ENCODE assay signal across 11 cellular contexts in genomic region chr6:158825951-158826306, GRCh38. TPM values are rescaled to one million over a fixed set of nuclear protein-coding genes. Genes with fewer than 3 reads are reported as not detected.
DNase-seq lines count a peak whose midpoint lies in the region; ATAC-seq and TF ChIP-seq lines count a peak whose summit lies in the region.
"Had no signal": no experiment of that assay in that cellular context is flagged by ENCODE, and none has a peak within 500 bp of the region (broad histone marks: within the 10 kb centered on the region; RNA-seq: fewer than 3 reads in every experiment).

No MANE protein-coding gene starts in this region.

- H3K36me3 Mint-ChIP-seq in memory B cell (no peaks in the 10 kb centered on the region), endothelial cell (ENCODE audit: low read depth, unreplicated experiment) (no peaks in the 10 kb centered on the region)

- peak overlapping the region; percentile 94 for H3K27ac Mint-ChIP-seq in memory B cell
- H3K27ac Mint-ChIP-seq in endothelial cell (ENCODE audit: unreplicated experiment), result no peak overlapping the region

- TF ChIP-seq CTCF in fibroblast of mammary gland (conservative IDR thresholded peaks at IDR 0.05; ENCODE audit: control insufficient read depth, insufficient read depth, low read depth, low read length) (no peak), thyroid gland (IDR thresholded peaks at IDR 0.05) (no peak), endothelial cell (IDR thresholded peaks at IDR 0.05; ENCODE audit: unreplicated experiment) (no peak)

- peaks cover 25% of the 10 kb centered on the region for H3K4me1 Mint-ChIP-seq in memory B cell
- peaks cover 16% of the 10 kb centered on the region for H3K4me1 Mint-ChIP-seq in endothelial cell (ENCODE audit: unreplicated experiment)

- intact Hi-C loops in thyroid gland (cut with DNase I), result no loop called here

- no peak overlapping the region for H3K4me3 ChIP-seq in fibroblast of mammary gland (ENCODE audit: control insufficient read depth, low read depth, low read length)
- H3K4me3 ChIP-seq in thyroid gland (replicated peaks in 1 of 3), result no peak overlapping the region
- H3K4me3 ChIP-seq: spleen had no signal

- no peaks in the 10 kb centered on the region for H3K9me3 ChIP-seq in thyroid gland
- H3K9me3 ChIP-seq: spleen had no signal

- H3K27ac ChIP-seq in thyroid gland, result no peak overlapping the region

- ATAC-seq in memory B cell (ENCODE audit: low read depth), result no peak
- ATAC-seq in HG03159 (IDR thresholded peaks at IDR 0.05; ENCODE audit: unreplicated experiment), result no peak
- ATAC-seq: HCT116 had no signal

- TF ChIP-seq POLR2A in thyroid gland (IDR thresholded peaks at IDR 0.05), result no peak

- H3K27me3 Mint-ChIP-seq in memory B cell (no peaks in the 10 kb centered on the region), endothelial cell (ENCODE audit: unreplicated experiment) (peaks cover 3% of the 10 kb centered on the region)

- H3K27me3 ChIP-seq in thyroid gland, result no peaks in the 10 kb centered on the region
- H3K27me3 ChIP-seq: spleen had no signal

- peak; percentile 41 for DNase-seq in activated CD8-positive, alpha-beta memory T cell treated with anti-CD3 and anti-CD28 coated beads, Interleukin-2, amount 50 U/mL, for 48 hours
- DNase-seq in activated CD8-positive, alpha-beta memory T cell treated with anti-CD3 and anti-CD28 coated beads, Interleukin-2, amount 50 U/mL, for 4 hours, result no peak
- DNase-seq in fibroblast of mammary gland (ENCODE audit: low read depth), result peak; percentile 38
- DNase-seq in memory B cell (ENCODE audit: low spot score in 2 of 2), result no peak
- DNase-seq in thyroid gland, result peak; percentile 25 to 46
- DNase-seq in GM19240 (ENCODE audit: insufficient read length, low spot score), result no peak
- DNase-seq in endothelial cell (ENCODE audit: low spot score), result no peak
- DNase-seq: NCI-H526, spleen had no signal

- H3K36me3 ChIP-seq in thyroid gland, result no peaks in the 10 kb centered on the region
- H3K36me3 ChIP-seq: spleen had no signal

- no peaks in the 10 kb centered on the region for H3K4me1 ChIP-seq in thyroid gland

- 40 to 56% methylated on average over 9 of the region's 9 CpGs for WGBS in thyroid gland, 2 donors

- H3K4me3 Mint-ChIP-seq in memory B cell, result no peak overlapping the region
- H3K4me3 Mint-ChIP-seq in endothelial cell (ENCODE audit: unreplicated experiment), result no peak overlapping the region

- no peaks in the 10 kb centered on the region for H3K9me3 Mint-ChIP-seq in memory B cell
- H3K9me3 Mint-ChIP-seq in endothelial cell (ENCODE audit: unreplicated experiment), result no peaks in the 10 kb centered on the region

RNA-seq across cellular contexts. Expression of gene EZR, which starts 6.8 kb away (rescaled TPM):
- total RNA-seq in thyroid gland, result 100 to 1,000 TPM; 221 to 412 (median 339) TPM
- total RNA-seq in endothelial cell (ENCODE audit: unreplicated experiment), result 125 TPM

Comparison
In these comparisons a context has a peak if more than half of its experiments do, and no peak if none do; other contexts are left out.
1. DNase-seq: peak in activated CD8-positive, alpha-beta memory T cell treated with anti-CD3 and anti-CD28 coated beads, Interleukin-2, amount 50 U/mL, for 48 hours (single experiment), fibroblast of mammary gland (single experiment) and thyroid gland (2 of 2); none in activated CD8-positive, alpha-beta memory T cell treated with anti-CD3 and anti-CD28 coated beads, Interleukin-2, amount 50 U/mL, for 4 hours (single experiment), memory B cell (0 of 2), GM19240 (single experiment) and endothelial cell (single experiment).